35 cellular contexts compared by ENCODE assay signal in genomic region chr3:132007617-132008016, GRCh38. TPM values are rescaled to one million over a fixed set of nuclear protein-coding genes. Genes with fewer than 3 reads are reported as not detected.
"Had no signal": no experiment of that assay in that cellular context is flagged by ENCODE, and none has a peak within 500 bp of the region (broad histone marks: within the 10 kb centered on the region; RNA-seq: fewer than 3 reads in every experiment).

No MANE protein-coding gene starts in this region.

- H3K9me3 ChIP-seq: MG63 had no signal

- H3K27me3 ChIP-seq: MG63 had no signal

- H3K27ac ChIP-seq: KMS-11 had no signal

- H3K9ac ChIP-seq: KMS-11 had no signal

- H3K36me3 ChIP-seq: MG63 had no signal

- H3K4me2 ChIP-seq: KMS-11 had no signal

- DNase-seq: Kasumi-1, MG63, MM.1S, MV-4-11, NCI-H1048, NCI-H1092, NCI-H1092 treated with DMSO at 0.1 percent for 48 hours, NCI-H1105, NCI-H1105 treated with DMSO at 0.1 percent for 48 hours, NCI-H1417, NCI-H1417 treated with DMSO at 0.1 percent for 48 hours, NCI-H1436, NCI-H1436 treated with DMSO at 0.1 percent for 48 hours, NCI-H146, NCI-H1694, NCI-H1694 treated with DMSO at 0.1 percent for 48 hours, NCI-H187, NCI-H187 treated with DMSO at 0.1 percent for 48 hours, NCI-H1930, NCI-H2029, NCI-H2029 treated with DMSO at 0.1 percent for 48 hours, NCI-H2081, NCI-H2081 treated with DMSO at 0.1 percent for 48 hours, NCI-H2107, NCI-H2171, NCI-H2171 treated with DMSO at 0.1 percent for 48 hours, NCI-H2227 treated with DMSO at 0.1 percent for 48 hours, NCI-H226, NCI-H345, NCI-H446, NCI-H446 treated with DMSO at 0.1 percent for 48 hours, NCI-H510A, NCI-H510A treated with DMSO at 0.1 percent for 48 hours had no signal

- H3K4me3 ChIP-seq: MG63 had no signal

RNA-seq across cellular contexts. Expression of gene CPNE4, which starts 27.2 kb away (rescaled TPM):
- total RNA-seq: MCF 10A had no signal
